ENCODE assay signal across 1 cellular context in the genomic region with DNA sequence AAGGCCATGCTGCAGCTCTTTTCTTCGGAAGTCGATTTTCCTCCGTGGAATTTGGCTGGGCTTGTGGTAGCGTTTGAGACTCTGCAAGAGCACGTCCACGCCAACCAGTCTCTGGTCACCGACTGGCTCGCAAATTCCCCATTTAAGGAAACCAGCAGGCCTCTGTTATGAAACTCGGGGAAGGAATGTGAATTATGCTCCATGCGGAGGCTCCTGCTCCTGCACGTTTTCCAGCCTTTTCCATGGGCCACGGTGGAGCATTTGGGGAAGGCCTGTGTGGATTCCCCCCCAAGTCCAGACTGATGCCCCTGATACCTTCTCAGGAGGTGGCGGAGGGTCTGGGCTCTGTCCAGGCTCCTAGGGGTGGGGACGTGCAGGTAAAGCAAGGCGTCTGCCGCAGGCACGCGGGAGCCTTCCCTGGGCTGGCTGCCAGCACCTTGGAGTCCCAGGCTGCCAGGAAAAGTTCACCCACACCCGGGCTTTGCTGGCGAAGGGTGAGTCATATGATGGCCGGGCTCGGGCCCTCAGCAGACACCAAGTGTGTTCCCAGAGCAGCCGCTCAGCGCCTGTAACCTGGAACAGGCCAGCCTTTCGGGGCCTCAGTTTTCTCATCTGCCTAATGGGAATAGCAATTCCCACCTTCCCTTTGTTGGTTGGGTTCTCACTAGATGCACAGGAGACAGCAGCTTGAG.
TF ChIP-seq lines count a peak whose summit lies in the region.

No MANE protein-coding gene starts in this region.

TF ChIP-seq in H1, 55 proteins besides CTCF, POLR2A, EP300 and RAD21:
- TF ChIP-seq KDM5A (IDR thresholded peaks at IDR 0.05; ENCODE audit: low read length) (no peak), KDM1A (IDR thresholded peaks at IDR 0.05; ENCODE audit: borderline replicate concordance, low read length) (peak; percentile 74; the same call in 1 of the 2 replicates), BRCA1 (IDR thresholded peaks at IDR 0.05; ENCODE audit: low read depth, low read length) (no peak), TEAD4 (IDR thresholded peaks at IDR 0.05; ENCODE audit: low read depth, low read length) (peak; percentile 9; the same call in 1 of the 2 replicates), RNF2 (IDR thresholded peaks at IDR 0.05; ENCODE audit: borderline replicate concordance, low read depth, low read length, missing control alignments, poor library complexity, severe bottlenecking) (no peak), SIN3A (conservative IDR thresholded peaks at IDR 0.05 in 1 of 2, IDR thresholded peaks at IDR 0.05 in 1 of 2; ENCODE audit: low read depth in 1 of 2, low read length in 2 of 2) (no peak), RXRA (IDR thresholded peaks at IDR 0.05; ENCODE audit: insufficient read depth, low read depth, low read length) (no peak), POU5F1 (IDR thresholded peaks at IDR 0.05; ENCODE audit: low read depth, low read length) (no peak), MAX (IDR thresholded peaks at IDR 0.05) (0 out of 2 replicates have a peak, but pooled peaks have one; percentile 7), HDAC2 (IDR thresholded peaks at IDR 0.05; ENCODE audit: borderline replicate concordance in 1 of 2, low read depth in 2 of 2, low read length in 2 of 2) (0 out of 4 replicates have a peak, but pooled peaks of 1 of the 2 experiments have one; percentile 60), CREB1 (IDR thresholded peaks at IDR 0.05) (no peak), JUN (IDR thresholded peaks at IDR 0.05; ENCODE audit: low read depth, low read length) (no peak), SP4 (IDR thresholded peaks at IDR 0.05; ENCODE audit: low read length) (no peak), SIRT6 (IDR thresholded peaks at IDR 0.05; ENCODE audit: low read length) (no peak), CHD2 (IDR thresholded peaks at IDR 0.05; ENCODE audit: low read length) (no peak)
